ENCODE assay signal across 25 cellular contexts in genomic region chr18:77405096-77405495, GRCh38.
"Had no signal": no experiment of that assay in that cellular context is flagged by ENCODE, and none has a peak within 500 bp of the region (broad histone marks: within the 10 kb centered on the region; RNA-seq: fewer than 3 reads in every experiment).

No MANE protein-coding gene starts in this region.

- H3K36me3 ChIP-seq: brain microvascular endothelial cell, esophagus muscularis mucosa had no signal

- H3K27me3 ChIP-seq: brain microvascular endothelial cell, dorsolateral prefrontal cortex, esophagus muscularis mucosa had no signal

- FAIRE-seq: astrocyte, bronchial epithelial cell, frontal cortex had no signal

- H3K27ac ChIP-seq: brain microvascular endothelial cell, coronary artery, dorsolateral prefrontal cortex, esophagus muscularis mucosa had no signal

- H3K4me1 ChIP-seq: esophagus muscularis mucosa had no signal

- DNase-seq: activated CD4-positive, alpha-beta memory T cell treated with anti-CD3 and anti-CD28 coated beads, Interleukin-2, amount 10 ng/mL, durations not matched to agents 7 days and 5 days; activated CD4-positive, alpha-beta T cell treated with anti-CD3 and anti-CD28 coated beads for 1 hour; activated CD4-positive, alpha-beta T cell treated with anti-CD3 and anti-CD28 coated beads for 4 hours; activated CD4-positive, alpha-beta T cell treated with anti-CD3 and anti-CD28 coated beads, Interleukin-2, amount 10 ng/mL, durations not matched to agents 7 days and 5 days; activated CD4-positive, alpha-beta T cell treated with anti-CD3 and anti-CD28 coated beads, Interleukin-2, amount 50 U/mL, for 4 hours; activated CD8-positive, alpha-beta memory T cell treated with anti-CD3 and anti-CD28 coated beads, Interleukin-2, amount 50 U/mL, for 48 hours; activated gamma-delta T cell treated with Interleukin-2 at 50 U/mL for 16 hours; activated naive CD4-positive, alpha-beta T cell treated with anti-CD3 and anti-CD28 coated beads, Interleukin-2, amount 50 U/mL, for 16 hours; activated naive CD4-positive, alpha-beta T cell treated with Interleukin-2 at 50 U/mL for 16 hours; activated T-cell treated with anti-CD3 and anti-CD28 coated beads for 4 hours; activated T-cell treated with anti-CD3 and anti-CD28 coated beads, Interleukin-2, amount 50 U/mL, for 24 hours; activated T-cell treated with anti-CD3 and anti-CD28 coated beads, Interleukin-2, amount 50 U/mL, for 72 hours; amniotic stem cell; anterior cingulate cortex; brain microvascular endothelial cell; dorsolateral prefrontal cortex; effector memory CD4-positive, alpha-beta T cell; erythroblast; foreskin fibroblast; T-helper 2 cell had no signal

- H3K4me3 ChIP-seq: coronary artery, dorsolateral prefrontal cortex, esophagus muscularis mucosa had no signal

- H3K9me3 ChIP-seq: esophagus muscularis mucosa had no signal
